ENCODE assay signal across 25 cellular contexts in genomic region chr6:118611334-118611733, GRCh38. TPM values are rescaled to one million over a fixed set of nuclear protein-coding genes. Genes with fewer than 3 reads are reported as not detected.
DNase-seq lines count a peak whose midpoint lies in the region; ATAC-seq, FAIRE-seq and TF ChIP-seq lines count a peak whose summit lies in the region.
"Had no signal": no experiment of that assay in that cellular context is flagged by ENCODE, and none has a peak within 500 bp of the region (broad histone marks: within the 10 kb centered on the region; RNA-seq: fewer than 3 reads in every experiment).

No MANE protein-coding gene starts in this region.

- peak overlapping the region; percentile 92 for H3K27ac Mint-ChIP-seq in central memory CD8-positive, alpha-beta T cell (ENCODE audit: low read depth)

- H3K36me3 Mint-ChIP-seq in central memory CD8-positive, alpha-beta T cell (ENCODE audit: insufficient read depth) = peaks cover 10% of the 10 kb centered on the region

- no peaks in the 10 kb centered on the region for H3K36me3 ChIP-seq in small intestine (ENCODE audit: control insufficient read depth in 2 of 2, insufficient read depth in 2 of 2, low read length in 2 of 2)
- no peaks in the 10 kb centered on the region for H3K36me3 ChIP-seq in thyroid gland
- H3K36me3 ChIP-seq: BE2C, BLaER1 had no signal

- WGBS in small intestine, 3 donors = 92 to 97% (median 96%) methylated on average over 3 of the region's 3 CpGs
- 97 to 99% methylated on average over 3 of the region's 3 CpGs for WGBS in thyroid gland, 2 donors

- FAIRE-seq in A204.1 (lab: Jason Lieb, UNC) = peak; percentile 11
- FAIRE-seq in small intestine (lab: Jason Lieb, UNC) = peak; percentile 71
- FAIRE-seq: GM12878, GM12892, GM19239 had no signal

- no peaks in the 10 kb centered on the region for H3K4me1 ChIP-seq in small intestine (ENCODE audit: control insufficient read depth in 2 of 2, insufficient read depth in 1 of 2, low read depth in 1 of 2, low read length in 1 of 2)
- H3K4me1 ChIP-seq in thyroid gland = no peaks in the 10 kb centered on the region
- H3K4me1 ChIP-seq: BE2C, BLaER1 had no signal

- no peak for DNase-seq in central memory CD8-positive, alpha-beta T cell (ENCODE audit: low spot score in 2 of 2)
- DNase-seq in small intestine = no peak
- DNase-seq in NCI-H1105 (lab: John Stamatoyannopoulos, UW) = no peak
- no peak for DNase-seq in thyroid gland
- DNase-seq: ACHN; BE2C; C1 segment of cervical spinal cord; CD4-positive, alpha-beta memory T cell; CD4-positive, CD25-positive, alpha-beta regulatory T cell; CD8-positive, alpha-beta memory T cell; COR-L47; DMS 273 treated with DMSO at 0.1 percent for 48 hours; DMS153; DMS53; DMS79; DND-41; EL; GDM1 had no signal

- peaks cover 53% of the 10 kb centered on the region for H3K4me1 Mint-ChIP-seq in central memory CD8-positive, alpha-beta T cell

- no peak for TF ChIP-seq POLR2A in thyroid gland (IDR thresholded peaks at IDR 0.05)

- intact Hi-C loops in thyroid gland (cut with DNase I) = no loop called here

- ATAC-seq in central memory CD8-positive, alpha-beta T cell (replicated peaks; ENCODE audit: extremely low read depth, poor library complexity, severe bottlenecking) = no peak
- ATAC-seq: GM12878 had no signal

- H3K4me3 ChIP-seq in small intestine (ENCODE audit: low read depth in 1 of 2, low read length in 2 of 2) = no peak overlapping the region
- H3K4me3 ChIP-seq in thyroid gland (replicated peaks in 1 of 3) = no peak overlapping the region
- H3K4me3 ChIP-seq: BLaER1, GM12878 had no signal

- H3K9me3 ChIP-seq in small intestine (ENCODE audit: control insufficient read depth, low read depth) = no peaks in the 10 kb centered on the region
- H3K9me3 ChIP-seq in thyroid gland = no peaks in the 10 kb centered on the region
- H3K9me3 ChIP-seq: BE2C had no signal

- no peak overlapping the region for H3K27ac ChIP-seq in small intestine (ENCODE audit: low read depth in 1 of 2, low read length in 1 of 2)
- no peak overlapping the region for H3K27ac ChIP-seq in thyroid gland
- H3K27ac ChIP-seq: 22Rv1, BLaER1 had no signal

- H3K9me3 Mint-ChIP-seq in central memory CD8-positive, alpha-beta T cell = no peaks in the 10 kb centered on the region

- no peak for TF ChIP-seq CTCF in thyroid gland (IDR thresholded peaks at IDR 0.05)

- H3K4me3 Mint-ChIP-seq in central memory CD8-positive, alpha-beta T cell = no peak overlapping the region
- H3K4me3 Mint-ChIP-seq: CD14-positive monocyte; CD4-positive, CD25-positive, alpha-beta regulatory T cell had no signal

- H3K27me3 ChIP-seq in small intestine (ENCODE audit: control insufficient read depth in 2 of 2, insufficient read depth in 2 of 2, low read length in 2 of 2) = no peaks in the 10 kb centered on the region
- H3K27me3 ChIP-seq in thyroid gland = no peaks in the 10 kb centered on the region
- H3K27me3 ChIP-seq: BE2C, BLaER1 had no signal

- H3K27me3 Mint-ChIP-seq in central memory CD8-positive, alpha-beta T cell = no peaks in the 10 kb centered on the region
- H3K27me3 Mint-ChIP-seq: CD4-positive, alpha-beta memory T cell; CD4-positive, CD25-positive, alpha-beta regulatory T cell had no signal

RNA-seq across cellular contexts. Expression of gene CEP85L, which starts 40.1 kb away (rescaled TPM):
- 1 to 10 TPM in 1 of 3 donors, under 1 TPM in 2; 0.22 to 1.1 (median 0.27) TPM for polyA plus RNA-seq in small intestine
- total RNA-seq in thyroid gland = 10 to 100 TPM; 10.5 to 42.9 (median 17.1) TPM
